ENCODE assay signal across 1 cellular context in genomic region chr22:22404598-22405284, GRCh38.
A peak's percentile ranks its signal among the peaks of the same experiment; 100 is the strongest.
TF ChIP-seq lines count a peak whose summit lies in the region.

No MANE protein-coding gene starts in this region.

TF ChIP-seq in K562, 482 proteins besides CTCF, POLR2A, EP300 and RAD21 (continued from another document):
- TF ChIP-seq RREB1 (CRISPR knock-in tag; IDR thresholded peaks at IDR 0.05) (no peak), SAFB2 (IDR thresholded peaks at IDR 0.05; ENCODE audit: borderline replicate concordance, low read depth, low read length, severe bottlenecking) (no peak), E2F3 (CRISPR knock-in tag; IDR thresholded peaks at IDR 0.05) (peak; percentile 38; the same call in 1 of the 2 replicates), THAP12 (CRISPR knock-in tag; IDR thresholded peaks at IDR 0.05) (peak; percentile 72; the same call in 1 of the 2 replicates)
